8 cellular contexts compared by ENCODE assay signal in the genomic region with DNA sequence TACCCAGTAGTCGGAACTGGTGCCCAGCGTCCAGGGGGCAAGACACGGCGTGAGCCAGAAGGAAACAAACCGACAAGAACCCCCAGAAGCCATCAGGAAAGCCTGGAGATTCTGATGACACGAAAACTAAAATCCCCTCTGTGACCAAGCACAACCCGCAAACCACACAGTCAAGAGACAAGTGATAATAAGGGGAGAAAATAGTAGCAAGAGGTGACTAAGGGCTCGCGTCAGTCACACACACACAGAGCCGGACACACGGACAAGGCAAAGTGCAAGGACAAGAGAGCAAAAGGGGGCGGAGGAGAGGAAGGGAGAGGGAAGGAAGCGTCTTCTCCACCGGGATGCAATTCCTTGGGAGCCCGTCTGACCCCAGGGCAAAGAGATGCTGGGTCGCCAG. TPM values are rescaled to one million over a fixed set of nuclear protein-coding genes. Genes with fewer than 3 reads are reported as not detected.
DNase-seq lines count a peak whose midpoint lies in the region; ATAC-seq, FAIRE-seq and TF ChIP-seq lines count a peak whose summit lies in the region.
"Not testable (repeated sequence)": the region's sequence is repeated elsewhere in the genome, so short reads cannot be mapped to it uniquely, and the experiment has no call there.

No MANE protein-coding gene starts in this region.

- CTCF ChIA-PET in endothelial cell of umbilical vein (lab: Charles Lee): not testable (repeated sequence)

- POLR2A ChIA-PET in endothelial cell of umbilical vein (lab: Charles Lee): not testable (repeated sequence)

- not testable (repeated sequence) for H3K9me3 ChIP-seq in endothelial cell of umbilical vein (replicated peaks; ENCODE audit: control insufficient read depth, insufficient read depth, low read length); right lobe of liver

- dilution Hi-C loops in endothelial cell of umbilical vein (cut with MboI; ENCODE audit: extremely low pct_ligation_motif_present, low sequenced_read_pairs): not testable (repeated sequence)

- H3K27me3 Mint-ChIP-seq in activated T-cell treated with anti-CD3 and anti-CD28 coated beads, Interleukin-2, amount 50 U/mL, for 72 hours (ENCODE audit: low read depth); stimulated activated naive B cell treated with anti-CD40 and anti-IgM and Interleukin-4, amounts not matched to agents 10 μg/mL and 1 μg/mL and 100 μg/mL, for 72 hours: not testable (repeated sequence)

- no CpG with 5 or more reads among the region's 16 CpGs for WGBS in right lobe of liver (ENCODE audit: insufficient coverage, low coverage, low lambda C conversion rate, missing lambda C conversion rate)

- not testable (repeated sequence) for TF ChIP-seq POLR2A in endothelial cell of umbilical vein (IDR thresholded peaks at IDR 0.05; ENCODE audit: low read depth, low read length); right lobe of liver (IDR thresholded peaks at IDR 0.05)

- peak; percentile 17 for ATAC-seq in GM18498 (IDR thresholded peaks at IDR 0.05; ENCODE audit: unreplicated experiment)
- peak; percentile 18 for ATAC-seq in GM21423 (IDR thresholded peaks at IDR 0.05; ENCODE audit: unreplicated experiment)
- peak; percentile 14 for ATAC-seq in HG02759 (IDR thresholded peaks at IDR 0.05; ENCODE audit: unreplicated experiment)
- peak; percentile 34 to 36 for ATAC-seq in activated T-cell treated with anti-CD3 and anti-CD28 coated beads, Interleukin-2, amount 50 U/mL, for 72 hours (replicated peaks in 1 of 2)
- peak in 3 of 4 donors; percentile 1 to 27 (median 3) for ATAC-seq in right lobe of liver
- ATAC-seq in stimulated activated naive B cell treated with anti-CD40 and anti-IgM and Interleukin-4, amounts not matched to agents 10 μg/mL and 1 μg/mL and 100 μg/mL, for 72 hours (replicated peaks): peak; percentile 35 to 40

- not testable (repeated sequence) for H3K4me3 ChIP-seq in endothelial cell of umbilical vein (replicated peaks in 1 of 3; ENCODE audit: insufficient read depth in 1 of 3, low read depth in 1 of 3, low read length in 3 of 3); right lobe of liver

- H2AFZ ChIP-seq in endothelial cell of umbilical vein (ENCODE audit: low read depth, low read length): not testable (repeated sequence)

- H3K9ac ChIP-seq in endothelial cell of umbilical vein (replicated peaks; ENCODE audit: extremely low read depth, insufficient read depth, low read length): not testable (repeated sequence)

- H3K4me3 Mint-ChIP-seq in activated T-cell treated with anti-CD3 and anti-CD28 coated beads, Interleukin-2, amount 50 U/mL, for 72 hours; stimulated activated naive B cell treated with anti-CD40 and anti-IgM and Interleukin-4, amounts not matched to agents 10 μg/mL and 1 μg/mL and 100 μg/mL, for 72 hours: not testable (repeated sequence)

- not testable (repeated sequence) for H3K4me2 ChIP-seq in endothelial cell of umbilical vein (ENCODE audit: insufficient read depth, low read length)

- H3K27me3 ChIP-seq in endothelial cell of umbilical vein (ENCODE audit: control insufficient read depth in 2 of 2, insufficient read depth in 2 of 2, low read length in 2 of 2); right lobe of liver: not testable (repeated sequence)

- not testable (repeated sequence) for H3K36me3 ChIP-seq in endothelial cell of umbilical vein (ENCODE audit: control insufficient read depth in 2 of 2, extremely low read depth in 1 of 2, insufficient read depth in 2 of 2, low read length in 2 of 2); right lobe of liver

- intact Hi-C loops in endothelial cell of umbilical vein (cut with micrococcal nuclease); right lobe of liver (cut with DNase I): not testable (repeated sequence)

- not testable (repeated sequence) for H3K4me1 ChIP-seq in endothelial cell of umbilical vein (ENCODE audit: control insufficient read depth, extremely low read depth, insufficient read depth, low read length); right lobe of liver

- not testable (repeated sequence) for TF ChIP-seq CTCF in endothelial cell of umbilical vein (IDR thresholded peaks at IDR 0.05; ENCODE audit: extremely low read depth in 1 of 2, insufficient read depth in 1 of 2, low read depth in 1 of 2, low read length in 2 of 2); right lobe of liver (IDR thresholded peaks at IDR 0.05)

- H3K9me3 Mint-ChIP-seq in activated T-cell treated with anti-CD3 and anti-CD28 coated beads, Interleukin-2, amount 50 U/mL, for 72 hours; stimulated activated naive B cell treated with anti-CD40 and anti-IgM and Interleukin-4, amounts not matched to agents 10 μg/mL and 1 μg/mL and 100 μg/mL, for 72 hours: not testable (repeated sequence)

- not testable (repeated sequence) for H3K27ac ChIP-seq in endothelial cell of umbilical vein (ENCODE audit: insufficient read depth, low read depth, low read length); right lobe of liver

- H4K20me1 ChIP-seq in endothelial cell of umbilical vein (replicated peaks; ENCODE audit: control insufficient read depth, extremely low read depth, insufficient read depth, low read length): not testable (repeated sequence)

- H3K9me1 ChIP-seq in endothelial cell of umbilical vein (replicated peaks; ENCODE audit: control insufficient read depth, extremely low read depth, insufficient read depth, low read length): not testable (repeated sequence)

- H3K4me1 Mint-ChIP-seq in activated T-cell treated with anti-CD3 and anti-CD28 coated beads, Interleukin-2, amount 50 U/mL, for 72 hours (ENCODE audit: low read depth); stimulated activated naive B cell treated with anti-CD40 and anti-IgM and Interleukin-4, amounts not matched to agents 10 μg/mL and 1 μg/mL and 100 μg/mL, for 72 hours: not testable (repeated sequence)

- not testable (repeated sequence) for H3K27ac Mint-ChIP-seq in activated T-cell treated with anti-CD3 and anti-CD28 coated beads, Interleukin-2, amount 50 U/mL, for 72 hours; stimulated activated naive B cell treated with anti-CD40 and anti-IgM and Interleukin-4, amounts not matched to agents 10 μg/mL and 1 μg/mL and 100 μg/mL, for 72 hours

- not testable (repeated sequence) for DNase-seq in RCC 7860 (ENCODE audit: low spot score); activated T-cell treated with anti-CD3 and anti-CD28 coated beads, Interleukin-2, amount 50 U/mL, for 72 hours; endothelial cell of umbilical vein (ENCODE audit: low read depth, low spot score); right lobe of liver; stimulated activated naive B cell treated with anti-CD40 and anti-IgM and Interleukin-4, amounts not matched to agents 10 μg/mL and 1 μg/mL and 100 μg/mL, for 72 hours

- not testable (repeated sequence) for H3K79me2 ChIP-seq in endothelial cell of umbilical vein (ENCODE audit: control insufficient read depth, insufficient read depth, low read length)

- not testable (repeated sequence) for H3K36me3 Mint-ChIP-seq in activated T-cell treated with anti-CD3 and anti-CD28 coated beads, Interleukin-2, amount 50 U/mL, for 72 hours (ENCODE audit: insufficient read depth in 2 of 2); stimulated activated naive B cell treated with anti-CD40 and anti-IgM and Interleukin-4, amounts not matched to agents 10 μg/mL and 1 μg/mL and 100 μg/mL, for 72 hours

- FAIRE-seq in RCC 7860 (lab: Jason Lieb, UNC) (peak; percentile 92), endothelial cell of umbilical vein (lab: Jason Lieb, UNC) (peak; percentile 93)

- not testable (repeated sequence) for BruUV-seq in endothelial cell of umbilical vein (replicated peaks; lab: Mats Ljungman, UMichigan)

RNA-seq across cellular contexts. Expression of a gene that starts 9.5 kb away (rescaled TPM):
- total RNA-seq in activated T-cell treated with anti-CD3 and anti-CD28 coated beads, Interleukin-2, amount 50 U/mL, for 72 hours: 1,000 to 10,000 TPM; 3,958 to 4,635 TPM
- total RNA-seq in endothelial cell of umbilical vein: 2,493 and 2,979 TPM in 2 replicates
- polyA plus RNA-seq in endothelial cell of umbilical vein: 6,375 and 7,586 TPM in 2 replicates
- 8,116 and 9,197 TPM in 2 replicates for polyA plus RNA-seq in endothelial cell of umbilical vein (2011; cell fraction: cytosol; rRNA removed)
- 2,307 and 2,831 TPM in 2 replicates for polyA plus RNA-seq in endothelial cell of umbilical vein (2011; cell fraction: nucleus; rRNA removed)
- polyA plus RNA-seq in endothelial cell of umbilical vein (2012): 3,703 and 5,650 TPM in 2 replicates
- polyA minus RNA-seq in endothelial cell of umbilical vein: 1,869 and 2,194 TPM in 2 replicates
- polyA minus RNA-seq in endothelial cell of umbilical vein (2011; cell fraction: cytosol; rRNA and poly(A)+ RNA removed): 1,135 TPM
- polyA minus RNA-seq in endothelial cell of umbilical vein (2011; cell fraction: nucleus; rRNA and poly(A)+ RNA removed): 299 and 338 TPM in 2 replicates
- 1,000 to 10,000 TPM in 5 of 6 experiments, 100 to 1,000 TPM in 1; 899 to 1,899 (median 1,157) TPM for total RNA-seq in right lobe of liver

RNA-seq across cellular contexts. Expression of a gene that starts 9.6 kb away (rescaled TPM):
- 10 to 100 TPM; 91.0 to 92.9 TPM for total RNA-seq in activated T-cell treated with anti-CD3 and anti-CD28 coated beads, Interleukin-2, amount 50 U/mL, for 72 hours
- total RNA-seq in endothelial cell of umbilical vein (71.5 and 76.8 TPM in 2 replicates), right lobe of liver (10 to 100 TPM; 19.8 to 28.8 (median 24.2) TPM)
- 47.0 and 50.6 TPM in 2 replicates for polyA plus RNA-seq in endothelial cell of umbilical vein
- polyA plus RNA-seq in endothelial cell of umbilical vein (2011; cell fraction: cytosol; rRNA removed): 62.3 and 65.3 TPM in 2 replicates
- 58.2 and 63.0 TPM in 2 replicates for polyA plus RNA-seq in endothelial cell of umbilical vein (2011; cell fraction: nucleus; rRNA removed)
- 69.6 and 87.5 TPM in 2 replicates for polyA plus RNA-seq in endothelial cell of umbilical vein (2012)
- polyA minus RNA-seq in endothelial cell of umbilical vein: 34.2 and 47.7 TPM in 2 replicates
- polyA minus RNA-seq in endothelial cell of umbilical vein (2011; cell fraction: cytosol; rRNA and poly(A)+ RNA removed): 56.5 TPM
- polyA minus RNA-seq in endothelial cell of umbilical vein (2011; cell fraction: nucleus; rRNA and poly(A)+ RNA removed): 14.7 and 18.9 TPM in 2 replicates

RNA-seq across cellular contexts. Expression of a gene that starts 14.2 kb away (rescaled TPM):
- 100 to 1,000 TPM; 755 to 777 TPM for total RNA-seq in activated T-cell treated with anti-CD3 and anti-CD28 coated beads, Interleukin-2, amount 50 U/mL, for 72 hours
- 1,474 and 1,671 TPM in 2 replicates for total RNA-seq in endothelial cell of umbilical vein
- polyA plus RNA-seq in endothelial cell of umbilical vein: 658 and 817 TPM in 2 replicates
- 586 and 692 TPM in 2 replicates for polyA plus RNA-seq in endothelial cell of umbilical vein (2011; cell fraction: cytosol; rRNA removed)
- 1,827 and 2,405 TPM in 2 replicates for polyA plus RNA-seq in endothelial cell of umbilical vein (2011; cell fraction: nucleus; rRNA removed)
- 942 and 1,144 TPM in 2 replicates for polyA plus RNA-seq in endothelial cell of umbilical vein (2012)
- polyA minus RNA-seq in endothelial cell of umbilical vein: 2,274 and 2,423 TPM in 2 replicates
- polyA minus RNA-seq in endothelial cell of umbilical vein (2011; cell fraction: cytosol; rRNA and poly(A)+ RNA removed): 691 TPM
- 948 and 1,772 TPM in 2 replicates for polyA minus RNA-seq in endothelial cell of umbilical vein (2011; cell fraction: nucleus; rRNA and poly(A)+ RNA removed)
- total RNA-seq in right lobe of liver: 100 to 1,000 TPM in 1 of 6 experiments, 10 to 100 TPM in 5; 46.8 to 124 (median 82.6) TPM

RNA-seq across cellular contexts. Expression of a gene that starts 20.4 kb away (rescaled TPM):
- 10 to 100 TPM in 1 of 2 donors, 1 to 10 TPM in 1; 9.3 to 11.4 TPM for total RNA-seq in activated T-cell treated with anti-CD3 and anti-CD28 coated beads, Interleukin-2, amount 50 U/mL, for 72 hours
- total RNA-seq in endothelial cell of umbilical vein: 47.5 and 61.5 TPM in 2 replicates
- polyA plus RNA-seq in endothelial cell of umbilical vein: 84.9 and 90.8 TPM in 2 replicates
- polyA plus RNA-seq in endothelial cell of umbilical vein (2011; cell fraction: cytosol; rRNA removed): 52.3 and 57.1 TPM in 2 replicates
- polyA plus RNA-seq in endothelial cell of umbilical vein (2011; cell fraction: nucleus; rRNA removed): 36.1 and 37.4 TPM in 2 replicates
- 109 and 110 TPM in 2 replicates for polyA plus RNA-seq in endothelial cell of umbilical vein (2012)
- 49.5 and 53.4 TPM in 2 replicates for polyA minus RNA-seq in endothelial cell of umbilical vein
- 13.8 TPM for polyA minus RNA-seq in endothelial cell of umbilical vein (2011; cell fraction: cytosol; rRNA and poly(A)+ RNA removed)
- 8.6 and 12.2 TPM in 2 replicates for polyA minus RNA-seq in endothelial cell of umbilical vein (2011; cell fraction: nucleus; rRNA and poly(A)+ RNA removed)
- total RNA-seq in right lobe of liver: 10 to 100 TPM; 11.7 to 19.5 (median 14.9) TPM

RNA-seq across cellular contexts. Expression of a gene that starts 22.7 kb away (rescaled TPM):
- 100 to 1,000 TPM in 1 of 2 donors, 10 to 100 TPM in 1; 89.0 to 106 TPM for total RNA-seq in activated T-cell treated with anti-CD3 and anti-CD28 coated beads, Interleukin-2, amount 50 U/mL, for 72 hours
- total RNA-seq in endothelial cell of umbilical vein (43.4 and 46.6 TPM in 2 replicates), right lobe of liver (10 to 100 TPM; 12.6 to 23.0 (median 17.3) TPM)
- polyA plus RNA-seq in endothelial cell of umbilical vein: 33.8 and 37.2 TPM in 2 replicates
- 16.7 and 24.8 TPM in 2 replicates for polyA plus RNA-seq in endothelial cell of umbilical vein (2011; cell fraction: cytosol; rRNA removed)
- 175 and 186 TPM in 2 replicates for polyA plus RNA-seq in endothelial cell of umbilical vein (2011; cell fraction: nucleus; rRNA removed)
- polyA plus RNA-seq in endothelial cell of umbilical vein (2012): 18.7 and 22.4 TPM in 2 replicates
- polyA minus RNA-seq in endothelial cell of umbilical vein: 20.5 and 27.7 TPM in 2 replicates
- 22.4 TPM for polyA minus RNA-seq in endothelial cell of umbilical vein (2011; cell fraction: cytosol; rRNA and poly(A)+ RNA removed)
- 28.5 and 35.5 TPM in 2 replicates for polyA minus RNA-seq in endothelial cell of umbilical vein (2011; cell fraction: nucleus; rRNA and poly(A)+ RNA removed)

Comparison
In these comparisons a context has a peak if more than half of its experiments do, and no peak if none do; other contexts are left out.
1. RNA of a gene that starts 14.2 kb away (total RNA-seq): 1,474 to 1,671 TPM in endothelial cell of umbilical vein and 755 to 777 TPM in activated T-cell treated with anti-CD3 and anti-CD28 coated beads, Interleukin-2, amount 50 U/mL, for 72 hours; 46.8 to 124 TPM in right lobe of liver; every median in the first group is over 4 times any median in the second.
2. Peak in every context shown above with its lines, with median percentiles within 50 percentile points of each other: ATAC-seq.